ENCODE assay signal across 8 cellular contexts in genomic region chr4:120066525-120067333, GRCh38. TPM values are rescaled to one million over a fixed set of nuclear protein-coding genes. Genes with fewer than 3 reads are reported as not detected.
DNase-seq lines count a peak whose midpoint lies in the region; ATAC-seq and TF ChIP-seq lines count a peak whose summit lies in the region.

Gene MAD2L1, minus strand, starts transcription at chr4:120066848. Its CDS starts 114 bp downstream, at chr4:120066734.

- DNase-seq in DMS79 treated with DMSO at 0.1 percent for 48 hours (lab: John Stamatoyannopoulos, UW): peak; percentile 79
- DNase-seq in Karpas-422: peak; percentile 99
- DNase-seq in RKO (ENCODE audit: low spot score): peak; percentile 98
- DNase-seq in activated T-helper 1 cell treated with Interleukin-2 at 50 U/mL for 16 hours (ENCODE audit: low read depth): peak; percentile 98
- peak; percentile 94 for DNase-seq in esophagus squamous epithelium (lab: John Stamatoyannopoulos, UW)
- peak; percentile 99 for DNase-seq in myocyte (ENCODE audit: low read depth)
- DNase-seq in stimulated activated CD8-positive, alpha-beta memory T cell treated with anti-CD3 and anti-CD28 coated beads, Interleukin-7, amount 100 ng/mL, for 48 hours (ENCODE audit: extremely low read depth in 1 of 2, low read depth in 1 of 2): peak; percentile 95 to 97

- H3K4me2 ChIP-seq in Karpas-422 (ENCODE audit: low read depth, low read length, poor library complexity, severe bottlenecking): peak within 1 kb of the TSS; percentile 93

- H3K36me3 ChIP-seq in Karpas-422 (ENCODE audit: insufficient read depth, low read length): peaks cover 41% of the 10 kb centered on the region; the same call in 1 of the 2 replicates
- no peaks in the 10 kb centered on the region for H3K36me3 ChIP-seq in esophagus squamous epithelium

- peak in 1 of 6 experiments; percentile 11 for TF ChIP-seq CTCF in esophagus squamous epithelium (IDR thresholded peaks at IDR 0.05)

- no peaks in the 10 kb centered on the region for H3K9me2 ChIP-seq in Karpas-422 (replicated peaks; ENCODE audit: insufficient read depth, low read length)

- peak within 1 kb of the TSS; percentile 49 for H2AFZ ChIP-seq in Karpas-422 (ENCODE audit: low read length)

- H3K4me1 ChIP-seq in Karpas-422 (ENCODE audit: low read length) (peaks cover 55% of the 10 kb centered on the region), esophagus squamous epithelium (peaks cover 11 to 36% (median 12%) of the 10 kb centered on the region in 3 donors)

- no peaks in the 10 kb centered on the region for H3K9me3 ChIP-seq in Karpas-422 (ENCODE audit: low read length)
- no peaks in the 10 kb centered on the region for H3K9me3 ChIP-seq in esophagus squamous epithelium

- intact Hi-C loops in esophagus squamous epithelium (cut with DNase I): no loop called here

- 0 out of 2 replicates have a peak, but pooled peaks cover 6% of the 10 kb centered on the region for H4K20me1 ChIP-seq in Karpas-422 (ENCODE audit: insufficient read depth, low read depth, low read length)

- ATAC-seq in GM21825 (IDR thresholded peaks at IDR 0.05; ENCODE audit: unreplicated experiment): peak; percentile 89

- H3K27me3 ChIP-seq in Karpas-422 (ENCODE audit: low read length) (no peaks in the 10 kb centered on the region), esophagus squamous epithelium (no peaks in the 10 kb centered on the region)

- H3K9ac ChIP-seq in Karpas-422 (ENCODE audit: low read length): peak within 1 kb of the TSS; percentile 90

- WGBS in esophagus squamous epithelium, 2 donors: 0 to 1% methylated on average over 20 to 25 of the region's 64 CpGs

- H3K79me2 ChIP-seq in Karpas-422 (ENCODE audit: low read length): peaks cover 61% of the 10 kb centered on the region

- peak within 1 kb of the TSS; percentile 90 for H3K4me3 ChIP-seq in Karpas-422 (ENCODE audit: low read length)
- H3K4me3 ChIP-seq in esophagus squamous epithelium: peak within 1 kb of the TSS; percentile 58 to 80 (median 71)

- peak within 1 kb of the TSS; percentile 84 for H3K27ac ChIP-seq in Karpas-422 (ENCODE audit: low read length)
- peak within 1 kb of the TSS; percentile 88 to 98 (median 95) for H3K27ac ChIP-seq in esophagus squamous epithelium

- TF ChIP-seq POLR2A in esophagus squamous epithelium (IDR thresholded peaks at IDR 0.05): peak in 3 of 4 donors; percentile 69 to 90 (median 84)

RNA-seq across cellular contexts. Expression of gene MAD2L1, which starts in this region (rescaled TPM):
- 37.2 and 140 TPM in 2 replicates for total RNA-seq in Karpas-422 (2014; rRNA removed; shearing (Covaris generic); ENCODE audit: low replicate concordance)
- total RNA-seq in esophagus squamous epithelium (10 to 100 TPM in 3 of 4 donors, 1 to 10 TPM in 1; 1.8 to 20.3 (median 13.1) TPM), myocyte (2.1 and 5.5 TPM in 2 replicates)
- 2.5 TPM for polyA plus RNA-seq in myocyte (2012)

Comparison
In these comparisons a context has a peak if more than half of its experiments do, and no peak if none do; other contexts are left out.
1. Peak in every context shown above with its lines: DNase-seq, ATAC-seq, H3K4me3 ChIP-seq and H3K27ac ChIP-seq.